In genomic region chr1:153958961-153959260, GRCh38 we compare ENCODE assay signal across 8 cellular contexts. TPM values are rescaled to one million over a fixed set of nuclear protein-coding genes. Genes with fewer than 3 reads are reported as not detected.
DNase-seq lines count a peak whose midpoint lies in the region; ATAC-seq and TF ChIP-seq lines count a peak whose summit lies in the region.

No MANE protein-coding gene starts in this region.

- peak overlapping the region; percentile 64; the same call in 1 of the 2 replicates for H2AFZ ChIP-seq in DND-41 (ENCODE audit: low read depth, low read length)
- H2AFZ ChIP-seq in PC-9: no peak overlapping the region

- no peak for TF ChIP-seq EP300 in ovary (IDR thresholded peaks at IDR 0.05)

- H3K79me2 ChIP-seq in DND-41 (ENCODE audit: insufficient read depth, low read length) (peaks cover 79% of the 10 kb centered on the region), PC-9 (ENCODE audit: low read depth) (peaks cover 70% of the 10 kb centered on the region)

- POLR2A ChIA-PET in PC-9 (lab: Charles Lee; ENCODE audit: unreplicated experiment): interaction anchor here (0.6 to 0.8 kb wide), 3 partner anchors 19 to 1015 kb away, joined by 4 to 6 read pairs (median 5); partner anchors contain the start of gene JTB

- CTCF ChIA-PET in PC-9 (lab: Charles Lee): no interaction called here

- H3K36me3 ChIP-seq in DND-41 (ENCODE audit: insufficient read depth, low read length) (peaks cover 43% of the 10 kb centered on the region), PC-9 (ENCODE audit: low read depth) (peaks cover 4% of the 10 kb centered on the region; the same call in 1 of the 2 replicates), ovary (no peaks in the 10 kb centered on the region)

- H3K36me3 Mint-ChIP-seq in endothelial cell (ENCODE audit: low read depth, unreplicated experiment): peaks cover 17% of the 10 kb centered on the region

- TF ChIP-seq POLR2A in ovary (IDR thresholded peaks at IDR 0.05): no peak

- H3K4me1 ChIP-seq in DND-41 (ENCODE audit: insufficient read depth, low read length) (peaks cover 62% of the 10 kb centered on the region), PC-9 (replicated peaks; ENCODE audit: insufficient read depth) (peaks cover 29% of the 10 kb centered on the region), ovary (ENCODE audit: insufficient read depth) (peaks cover 31% of the 10 kb centered on the region)

- H3K27me3 Mint-ChIP-seq in endothelial cell (ENCODE audit: unreplicated experiment): peaks cover 21% of the 10 kb centered on the region

- peaks cover 40% of the 10 kb centered on the region for H4K20me1 ChIP-seq in DND-41 (ENCODE audit: insufficient read depth, low read length)
- peaks cover 26% of the 10 kb centered on the region for H4K20me1 ChIP-seq in PC-9 (ENCODE audit: insufficient read depth)

- peak overlapping the region; percentile 70 for H3K27ac ChIP-seq in DND-41 (ENCODE audit: low read length)
- no peak overlapping the region for H3K27ac ChIP-seq in PC-9
- peak overlapping the region; percentile 14 to 71 for H3K27ac ChIP-seq in ovary

- H3K9me3 ChIP-seq in DND-41 (ENCODE audit: insufficient read depth, low read length, severe bottlenecking) (no peaks in the 10 kb centered on the region), PC-9 (ENCODE audit: insufficient read depth, low read depth) (no peaks in the 10 kb centered on the region), ovary (no peaks in the 10 kb centered on the region)

- H3K9me2 ChIP-seq in PC-9 (ENCODE audit: insufficient read depth): no peaks in the 10 kb centered on the region

- 0 to 2% (median 2%) methylated on average over 4 of the region's 4 CpGs for WGBS in ovary, 3 donors

- H3K4me3 ChIP-seq in DND-41 (ENCODE audit: low read depth in 1 of 2, low read length in 2 of 2): peak overlapping the region in 1 of 2 experiments; percentile 100; a peak in 2 of 4 replicates
- H3K4me3 ChIP-seq in PC-9: no peak overlapping the region; the same call in 1 of the 2 replicates
- peak overlapping the region; percentile 24 for H3K4me3 ChIP-seq in ovary

- H3K4me2 ChIP-seq in DND-41 (ENCODE audit: insufficient read depth, low read length) (peak overlapping the region; percentile 72), PC-9 (peak overlapping the region; percentile 42)

- DNase-seq in DND-41 (no peak), PC-9 (no peak), endothelial cell (ENCODE audit: low spot score) (no peak), ovary (peak; percentile 59 to 75 (median 71)), NCI-H2227 treated with DMSO at 0.1 percent for 48 hours (lab: John Stamatoyannopoulos, UW) (no peak)
- DNase-seq in central memory CD4-positive, alpha-beta T cell: no peak
- no peak for DNase-seq in activated CD4-positive, alpha-beta T cell treated with anti-CD3 and anti-CD28 coated beads, Interleukin-2, amount 50 U/mL, for 48 hours

- no peaks in the 10 kb centered on the region for H3K9me3 Mint-ChIP-seq in endothelial cell (ENCODE audit: unreplicated experiment)

- H3K27me3 ChIP-seq in DND-41 (ENCODE audit: insufficient read depth, low read length, poor library complexity) (no peaks in the 10 kb centered on the region), PC-9 (ENCODE audit: insufficient read depth, low read depth) (no peaks in the 10 kb centered on the region), ovary (no peaks in the 10 kb centered on the region)

- H3K9ac ChIP-seq in DND-41 (ENCODE audit: low read depth, low read length): peak overlapping the region; percentile 39

- intact Hi-C loops in PC-9 (cut with micrococcal nuclease; ENCODE audit: unreplicated experiment): loop anchor here (1.0 kb wide), 1 partner anchor 36 kb away; no protein-coding TSS in a partner anchor
- intact Hi-C loops in ovary (cut with DNase I): loop anchor here in 1 of 4 donors (10.0 kb wide), 1 partner anchor 164 kb away; no protein-coding TSS in a partner anchor

- ATAC-seq in DND-41 (ENCODE audit: insufficient read depth, low read depth): no peak
- ATAC-seq in HG02885 (IDR thresholded peaks at IDR 0.05; ENCODE audit: poor library complexity, unreplicated experiment): no peak

- BruUV-seq in PC-9 (replicated peaks; lab: Mats Ljungman, UMichigan): no TSS peak

- H3F3A ChIP-seq in PC-9 (ENCODE audit: insufficient read depth, low read depth): peaks cover 40% of the 10 kb centered on the region

- TF ChIP-seq CTCF in DND-41 (IDR thresholded peaks at IDR 0.05; ENCODE audit: borderline replicate concordance, extremely low read depth, low read length, poor library complexity, severe bottlenecking) (no peak), PC-9 (conservative IDR thresholded peaks at IDR 0.05) (no peak), endothelial cell (IDR thresholded peaks at IDR 0.05; ENCODE audit: unreplicated experiment) (no peak), ovary (IDR thresholded peaks at IDR 0.05) (no peak)

- peak overlapping the region; percentile 100 for H3K4me3 Mint-ChIP-seq in endothelial cell (ENCODE audit: unreplicated experiment)

- H3K4me1 Mint-ChIP-seq in endothelial cell (ENCODE audit: unreplicated experiment): peaks cover 62% of the 10 kb centered on the region

- peak overlapping the region; percentile 80 for H3K27ac Mint-ChIP-seq in endothelial cell (ENCODE audit: unreplicated experiment)

RNA-seq across cellular contexts. Expression of gene CRTC2, which starts 0.5 kb away (rescaled TPM):
- total RNA-seq in PC-9 (2021): 44.5 and 63.6 TPM in 2 replicates
- total RNA-seq in endothelial cell (ENCODE audit: unreplicated experiment): 69.9 TPM
- total RNA-seq in ovary: 10 to 100 TPM; 19.2 to 52.5 (median 37.9) TPM
- polyA plus RNA-seq in ovary: 10 to 100 TPM; 20.3 to 44.6 TPM

RNA-seq across cellular contexts. Expression of gene SLC39A1, which starts 4.4 kb away (rescaled TPM):
- 141 and 164 TPM in 2 replicates for total RNA-seq in PC-9 (2021)
- 136 TPM for total RNA-seq in endothelial cell (ENCODE audit: unreplicated experiment)
- total RNA-seq in ovary: 10 to 100 TPM; 59.3 to 83.7 (median 67.2) TPM
- 100 to 1,000 TPM in 1 of 2 donors, 10 to 100 TPM in 1; 83.6 to 121 TPM for polyA plus RNA-seq in ovary

RNA-seq across cellular contexts. Expression of gene CREB3L4, which starts 8.8 kb away (rescaled TPM):
- total RNA-seq in PC-9 (2021) (23.4 and 25.9 TPM in 2 replicates), endothelial cell (ENCODE audit: unreplicated experiment) (13.2 TPM), ovary (10 to 100 TPM; 10.5 to 24.9 (median 14.9) TPM)
- polyA plus RNA-seq in ovary: 10 to 100 TPM; 17.6 to 27.2 TPM

RNA-seq across cellular contexts. Expression of gene DENND4B, which starts 12.4 kb away (rescaled TPM):
- total RNA-seq in PC-9 (2021) (41.3 and 52.7 TPM in 2 replicates), endothelial cell (ENCODE audit: unreplicated experiment) (53.1 TPM), ovary (10 to 100 TPM; 21.3 to 83.1 (median 57.3) TPM)
- 10 to 100 TPM; 20.9 to 29.6 TPM for polyA plus RNA-seq in ovary

RNA-seq across cellular contexts. Expression of gene JTB, which starts 18.6 kb away (rescaled TPM):
- total RNA-seq in PC-9 (2021) (106 and 108 TPM in 2 replicates), endothelial cell (ENCODE audit: unreplicated experiment) (58.7 TPM), ovary (100 to 1,000 TPM in 2 of 7 donors, 10 to 100 TPM in 5; 82.7 to 207 (median 88.6) TPM)
- polyA plus RNA-seq in ovary: 100 to 1,000 TPM in 1 of 2 donors, 10 to 100 TPM in 1; 77.5 to 150 TPM

Comparison
In these comparisons a context has a peak if more than half of its experiments do, and no peak if none do; other contexts are left out.
1. DNase-seq: peak in ovary (5 of 5); none in DND-41 (single experiment), PC-9 (0 of 2), endothelial cell (single experiment), central memory CD4-positive, alpha-beta T cell (single experiment), NCI-H2227 treated with DMSO at 0.1 percent for 48 hours (single experiment) and activated CD4-positive, alpha-beta T cell treated with anti-CD3 and anti-CD28 coated beads, Interleukin-2, amount 50 U/mL, for 48 hours (0 of 2).